ENCODE assay signal across 16 cellular contexts in the genomic region with DNA sequence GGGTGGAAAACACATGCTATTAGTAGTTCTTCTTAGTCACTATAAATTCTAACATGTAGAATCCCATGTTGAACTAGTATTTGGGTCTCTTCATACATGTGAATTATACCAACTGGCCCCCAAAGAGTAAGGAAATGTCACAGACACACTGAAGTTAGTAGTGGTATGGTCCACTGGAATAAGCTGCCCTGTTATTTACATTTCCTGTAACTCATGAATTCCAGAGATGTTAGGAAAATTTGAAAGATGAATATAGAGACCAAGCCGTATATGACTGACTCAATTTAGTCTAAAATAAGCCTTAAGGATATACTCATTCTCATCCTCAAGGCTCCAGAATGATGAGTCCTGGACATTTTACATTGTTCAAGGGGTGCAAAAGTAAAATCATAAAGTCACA.
"Had no signal": no experiment of that assay in that cellular context is flagged by ENCODE, and none has a peak within 500 bp of the region (broad histone marks: within the 10 kb centered on the region; RNA-seq: fewer than 3 reads in every experiment).

No MANE protein-coding gene starts in this region.

- H3K27ac Mint-ChIP-seq: activated CD4-positive, alpha-beta memory T cell treated with anti-CD3 and anti-CD28 coated beads, Interleukin-2, amount 10 ng/mL, durations not matched to agents 7 days and 5 days; progenitor cell of endocrine pancreas; type B pancreatic cell had no signal

- DNase-seq: activated CD4-positive, alpha-beta memory T cell treated with anti-CD3 and anti-CD28 coated beads, Interleukin-2, amount 10 ng/mL, durations not matched to agents 7 days and 5 days; activated CD4-positive, alpha-beta T cell treated with anti-CD3 and anti-CD28 coated beads for 4 hours; activated gamma-delta T cell treated with Interleukin-2 at 50 U/mL for 16 hours; activated T-cell treated with anti-CD3 and anti-CD28 coated beads, Interleukin-2, amount 50 U/mL, for 4 hours; foreskin fibroblast; hypothalamus; stimulated activated CD4-positive, alpha-beta T cell treated with anti-CD3 and anti-CD28 coated beads, Interleukin-15, amount 100 ng/mL, for 24 hours; stimulated activated CD4-positive, alpha-beta T cell treated with anti-CD3 and anti-CD28 coated beads, Interleukin-4, amount 100 ng/mL, for 24 hours; stimulated activated CD8-positive, alpha-beta memory T cell treated with anti-CD3 and anti-CD28 coated beads, Interleukin-4, amount 100 ng/mL, for 48 hours; stimulated activated naive CD4-positive, alpha-beta T cell treated with Interleukin-2 at 50 U/mL for 16 hours had no signal

- H3K27ac ChIP-seq: cardiac muscle cell, skin epidermis had no signal

- H3K4me1 ChIP-seq: adrenal gland had no signal

- H3K4me3 ChIP-seq: adrenal gland, cardiac muscle cell, skin epidermis had no signal

- ATAC-seq: activated T-cell treated with anti-CD3 and anti-CD28 coated beads, Interleukin-2, amount 50 U/mL, for 4 hours; WTC11 had no signal

- H3K4me1 Mint-ChIP-seq: WTC11 had no signal

- H3K4me3 Mint-ChIP-seq: activated CD4-positive, alpha-beta memory T cell treated with anti-CD3 and anti-CD28 coated beads, Interleukin-2, amount 10 ng/mL, durations not matched to agents 7 days and 5 days; activated T-cell treated with anti-CD3 and anti-CD28 coated beads, Interleukin-2, amount 50 U/mL, for 4 hours; type B pancreatic cell; WTC11 had no signal

- H3K27me3 ChIP-seq: adrenal gland, cardiac muscle cell had no signal

- H3K9me3 Mint-ChIP-seq: activated CD4-positive, alpha-beta memory T cell treated with anti-CD3 and anti-CD28 coated beads, Interleukin-2, amount 10 ng/mL, durations not matched to agents 7 days and 5 days; activated T-cell treated with anti-CD3 and anti-CD28 coated beads, Interleukin-2, amount 50 U/mL, for 4 hours; type B pancreatic cell; WTC11 had no signal

- H3K9me3 ChIP-seq: adrenal gland had no signal

- H3K27me3 Mint-ChIP-seq: activated CD4-positive, alpha-beta memory T cell treated with anti-CD3 and anti-CD28 coated beads, Interleukin-2, amount 10 ng/mL, durations not matched to agents 7 days and 5 days; progenitor cell of endocrine pancreas; type B pancreatic cell had no signal
